15 cellular contexts compared by ENCODE assay signal in the genomic region with DNA sequence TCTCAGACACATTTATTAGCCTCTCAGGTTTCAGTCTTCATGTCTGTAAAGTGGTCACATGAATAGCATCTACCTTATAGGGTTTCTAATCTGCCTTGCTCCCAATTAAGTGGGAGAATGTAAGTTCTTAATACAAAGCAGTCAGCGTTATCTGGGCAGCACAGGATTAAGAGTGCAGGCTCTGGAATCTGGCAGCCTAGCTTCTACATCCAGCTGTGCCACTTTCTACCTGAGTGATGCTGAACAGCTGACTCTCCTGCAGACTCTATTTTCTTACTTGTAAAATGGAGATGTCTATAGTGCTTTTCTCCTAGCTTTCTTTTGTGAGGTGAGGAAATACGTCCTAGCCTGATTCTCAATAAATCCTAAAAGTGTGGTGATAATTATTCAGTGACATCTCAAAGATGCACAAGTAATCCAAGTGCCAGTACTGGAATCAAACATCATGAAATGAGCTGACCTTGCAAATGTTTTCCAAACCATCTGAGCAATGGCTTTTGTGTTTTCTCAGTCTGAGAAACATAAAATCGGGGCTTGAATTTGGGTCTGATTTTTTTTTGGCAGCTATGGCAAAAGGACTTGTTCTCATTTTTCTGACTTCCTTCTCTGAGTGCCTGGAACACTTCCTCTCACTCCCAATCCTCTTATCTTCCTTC.
"Had no signal": no experiment of that assay in that cellular context is flagged by ENCODE, and none has a peak within 500 bp of the region (broad histone marks: within the 10 kb centered on the region; RNA-seq: fewer than 3 reads in every experiment).

No MANE protein-coding gene starts in this region.

- DNase-seq: activated CD4-positive, alpha-beta T cell treated with anti-CD3 and anti-CD28 coated beads, Interleukin-2, amount 10 ng/mL, durations not matched to agents 24 days and 14 days; activated CD8-positive, alpha-beta memory T cell treated with anti-CD3 and anti-CD28 coated beads for 24 hours; activated naive CD4-positive, alpha-beta T cell treated with Interleukin-2 at 50 U/mL for 16 hours; central memory CD4-positive, alpha-beta T cell; effector CD4-positive, alpha-beta T cell; kidney glomerular epithelial cell; retina; stimulated activated CD4-positive, alpha-beta T cell treated with anti-CD3 and anti-CD28 coated beads, Interleukin-2, amount 100 ng/mL, for 24 hours; stimulated activated naive CD4-positive, alpha-beta T cell treated with Interleukin-2 at 50 U/mL for 16 hours; T-helper 1 cell had no signal

- H3K4me1 ChIP-seq: parathyroid adenoma had no signal

- H3K4me1 Mint-ChIP-seq: activated CD4-positive, alpha-beta T cell treated with anti-CD3 and anti-CD28 coated beads, Interleukin-2, amount 10 ng/mL, durations not matched to agents 24 days and 14 days; mesothelial cell of epicardium had no signal

- H3K4me2 ChIP-seq: hepatocyte had no signal

- H2AFZ ChIP-seq: hepatocyte, parathyroid adenoma had no signal

- H3K4me3 Mint-ChIP-seq: activated CD4-positive, alpha-beta T cell treated with anti-CD3 and anti-CD28 coated beads, Interleukin-2, amount 10 ng/mL, durations not matched to agents 24 days and 14 days; mesothelial cell of epicardium; type B pancreatic cell had no signal

- H3K36me3 Mint-ChIP-seq: mesothelial cell of epicardium, type B pancreatic cell had no signal

- H3K27me3 ChIP-seq: hepatocyte had no signal

- H3K9ac ChIP-seq: parathyroid adenoma had no signal

- H3K27ac Mint-ChIP-seq: activated CD4-positive, alpha-beta T cell treated with anti-CD3 and anti-CD28 coated beads, Interleukin-2, amount 10 ng/mL, durations not matched to agents 24 days and 14 days; mesothelial cell of epicardium; type B pancreatic cell had no signal

- H3K27ac ChIP-seq: coronary artery, hepatocyte, parathyroid adenoma had no signal

- H3K27me3 Mint-ChIP-seq: activated CD4-positive, alpha-beta T cell treated with anti-CD3 and anti-CD28 coated beads, Interleukin-2, amount 10 ng/mL, durations not matched to agents 24 days and 14 days had no signal

- H3K4me3 ChIP-seq: coronary artery, hepatocyte had no signal

- H3K79me2 ChIP-seq: hepatocyte, parathyroid adenoma had no signal

- H3K9me3 Mint-ChIP-seq: activated CD4-positive, alpha-beta T cell treated with anti-CD3 and anti-CD28 coated beads, Interleukin-2, amount 10 ng/mL, durations not matched to agents 24 days and 14 days; type B pancreatic cell had no signal
